8 cellular contexts compared by ENCODE assay signal in genomic region chr17:1515640-1516402, GRCh38. TPM values are rescaled to one million over a fixed set of nuclear protein-coding genes. Genes with fewer than 3 reads are reported as not detected.
A peak's percentile ranks its signal among the peaks of the same experiment; 100 is the strongest.
DNase-seq lines count a peak whose midpoint lies in the region; ATAC-seq, FAIRE-seq and TF ChIP-seq lines count a peak whose summit lies in the region.

No MANE protein-coding gene starts in this region.

- DNase-seq in DMS114 treated with DMSO at 0.1 percent for 48 hours (lab: John Stamatoyannopoulos, UW; ENCODE audit: unreplicated experiment) (peak; percentile 34), H54 (ENCODE audit: insufficient read length, low spot score) (peak; percentile 80), NCI-H2171 treated with DMSO at 0.1 percent for 48 hours (lab: John Stamatoyannopoulos, UW) (peak; percentile 71), lower lobe of right lung (peak; percentile 55)
- peak; percentile 44 for DNase-seq in activated CD4-positive, alpha-beta T cell treated with anti-CD3 and anti-CD28 coated beads, Interleukin-2, amount 50 U/mL, for 1 hour
- DNase-seq in effector CD8-positive, alpha-beta T cell (lab: John Stamatoyannopoulos, UW), result peak; percentile 25
- peak in 5 of 6 experiments; percentile 22 to 58 (median 48) for DNase-seq in stimulated activated naive CD4-positive, alpha-beta T cell (lab: John Stamatoyannopoulos, UW)

- intact Hi-C loops in lower lobe of right lung (cut with DNase I), result no loop called here

- ATAC-seq in lower lobe of right lung (peak; percentile 70 to 74), GM19035 (IDR thresholded peaks at IDR 0.05; ENCODE audit: unreplicated experiment) (no peak)

- TF ChIP-seq POLR2A in H54 (IDR thresholded peaks at IDR 0.05; ENCODE audit: low read depth, low read length), result no peak

- H3K27ac ChIP-seq in lower lobe of right lung, result peak overlapping the region; percentile 97

- H3K9me3 ChIP-seq in lower lobe of right lung, result no peaks in the 10 kb centered on the region

- H3K4me1 ChIP-seq in lower lobe of right lung, result peaks cover 55% of the 10 kb centered on the region

- peaks cover 39% of the 10 kb centered on the region for H3K36me3 ChIP-seq in lower lobe of right lung

- H3K27me3 ChIP-seq in lower lobe of right lung (ENCODE audit: low read depth), result no peaks in the 10 kb centered on the region

- peak overlapping the region; percentile 99 for H3K4me3 ChIP-seq in lower lobe of right lung

- FAIRE-seq in H54 (lab: Jason Lieb, UNC), result peak; percentile 75

- peak; percentile 71 for TF ChIP-seq CTCF in lower lobe of right lung (IDR thresholded peaks at IDR 0.05)

RNA-seq across cellular contexts. Expression of gene INPP5K, which starts 0.6 kb away (rescaled TPM):
- 57.9 TPM for total RNA-seq in lower lobe of right lung

RNA-seq across cellular contexts. Expression of gene MYO1C, which starts 23.3 kb away (rescaled TPM):
- total RNA-seq in lower lobe of right lung, result 213 TPM

RNA-seq across cellular contexts. Expression of gene PITPNA, which starts 46.8 kb away (rescaled TPM):
- total RNA-seq in lower lobe of right lung, result 71.3 TPM

RNA-seq across cellular contexts. Expression of gene CRK, which starts 59.8 kb away (rescaled TPM):
- 66.2 TPM for total RNA-seq in lower lobe of right lung

Comparison
In these comparisons a context has a peak if more than half of its experiments do, and no peak if none do; other contexts are left out.
1. DNase-seq: peak in every context shown above with its lines; median percentile 80 in H54; 71 in NCI-H2171 treated with DMSO at 0.1 percent for 48 hours; 55 in lower lobe of right lung; 48 in stimulated activated naive CD4-positive, alpha-beta T cell; 44 in activated CD4-positive, alpha-beta T cell treated with anti-CD3 and anti-CD28 coated beads, Interleukin-2, amount 50 U/mL, for 1 hour; 34 in DMS114 treated with DMSO at 0.1 percent for 48 hours; 25 in effector CD8-positive, alpha-beta T cell.